In the genomic region with DNA sequence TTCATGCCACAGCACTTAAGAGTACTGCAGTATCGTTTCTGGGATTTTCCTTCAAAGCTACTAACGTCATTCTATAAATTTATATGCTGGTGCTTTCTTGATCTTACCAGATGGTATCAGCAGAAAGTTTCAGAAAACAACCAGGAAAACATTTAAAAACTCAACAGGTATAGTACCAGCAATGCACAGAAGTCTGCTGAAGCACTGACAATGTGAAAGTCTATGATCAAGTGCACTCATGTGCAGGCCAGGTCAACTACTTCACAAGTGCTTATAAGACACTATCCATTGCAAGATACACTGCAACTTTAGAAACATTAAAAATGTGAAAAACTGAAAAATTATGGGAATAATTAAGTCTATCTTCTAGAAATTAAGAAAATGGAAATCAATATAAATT, we compare ENCODE assay signal across 32 cellular contexts.
"Had no signal": no experiment of that assay in that cellular context is flagged by ENCODE, and none has a peak within 500 bp of the region (broad histone marks: within the 10 kb centered on the region; RNA-seq: fewer than 3 reads in every experiment).

No MANE protein-coding gene starts in this region.

- H3K27ac Mint-ChIP-seq: naive thymus-derived CD4-positive, alpha-beta T cell had no signal

- H3K27me3 Mint-ChIP-seq: naive thymus-derived CD4-positive, alpha-beta T cell; natural killer cell treated with Interleukin-12 subunit alpha and Interleukin-12 subunit beta and Interleukin-15 and Interleukin-18, amount 100 ng/mL, for 72 hours; stimulated activated naive CD8-positive, alpha-beta T cell treated with anti-CD3 and anti-CD28 coated beads, Interleukin-15, amount 100 ng/mL, for 72 hours had no signal

- H3K36me3 ChIP-seq: pancreas, prostate gland had no signal

- ATAC-seq: left colon; mucosa of descending colon; naive thymus-derived CD4-positive, alpha-beta T cell; pancreas; right cardiac atrium; sciatic nerve; stimulated activated naive CD8-positive, alpha-beta T cell treated with anti-CD3 and anti-CD28 coated beads, Interleukin-15, amount 100 ng/mL, for 72 hours; upper lobe of right lung had no signal

- H3K36me3 Mint-ChIP-seq: natural killer cell treated with Interleukin-12 subunit alpha and Interleukin-12 subunit beta and Interleukin-15 and Interleukin-18, amount 100 ng/mL, for 72 hours; stimulated activated effector memory CD8-positive, alpha-beta T cell treated with anti-CD3 and anti-CD28 coated beads, Interleukin-12 subunit alpha, Interleukin-12 subunit beta, amount 100 ng/mL, for 72 hours had no signal

- H3K27ac ChIP-seq: left ventricle myocardium inferior, pancreas, prostate gland, skin epidermis, testis, tibial artery, upper lobe of right lung had no signal

- H3K9me3 ChIP-seq: heart left ventricle, left ventricle myocardium inferior, mucosa of descending colon, pancreas, prostate gland, testis, tibial artery, upper lobe of right lung had no signal

- DNase-seq: heart left ventricle; hypothalamus; immature natural killer cell; kidney; left colon; left ventricle myocardium inferior; midbrain; mucosa of descending colon; naive thymus-derived CD4-positive, alpha-beta T cell; nucleus accumbens; pancreas; posterior cingulate gyrus; retina; right cardiac atrium; stimulated activated CD4-positive, alpha-beta T cell treated with anti-CD3 and anti-CD28 coated beads, Interleukin-12 subunit alpha, Interleukin-12 subunit beta, amount 100 ng/mL, for 4 hours; stimulated activated CD4-positive, alpha-beta T cell treated with anti-CD3 and anti-CD28 coated beads, Interleukin-15, amount 100 ng/mL, for 24 hours; stimulated activated CD4-positive, alpha-beta T cell treated with anti-CD3 and anti-CD28 coated beads, Interleukin-2, amount 100 ng/mL, for 24 hours; stimulated activated CD4-positive, alpha-beta T cell treated with anti-CD3 and anti-CD28 coated beads, Interleukin-4, amount 100 ng/mL, for 1 hour; stimulated activated naive CD4-positive, alpha-beta T cell treated with Interleukin-2 at 50 U/mL for 16 hours; stimulated activated naive CD8-positive, alpha-beta T cell treated with anti-CD3 and anti-CD28 coated beads, Interleukin-15, amount 100 ng/mL, for 72 hours; testis; tibial artery; trophoblast cell; upper lobe of right lung had no signal

- H3K4me1 ChIP-seq: prostate gland, testis had no signal

- H3K27me3 ChIP-seq: heart left ventricle, pancreas, testis, tibial artery, upper lobe of right lung had no signal

- FAIRE-seq: urothelium cell line had no signal

- H3K4me1 Mint-ChIP-seq: neural crest cell had no signal

- H3K4me3 ChIP-seq: heart left ventricle, left ventricle myocardium inferior, lung, mucosa of descending colon, pancreas, prostate gland, skin epidermis, testis, tibial artery, upper lobe of right lung had no signal

- H3K4me3 Mint-ChIP-seq: immature natural killer cell; naive thymus-derived CD4-positive, alpha-beta T cell; neural crest cell had no signal

- H3K9me3 Mint-ChIP-seq: immature natural killer cell; naive thymus-derived CD4-positive, alpha-beta T cell; natural killer cell treated with Interleukin-12 subunit alpha and Interleukin-12 subunit beta and Interleukin-15 and Interleukin-18, amount 100 ng/mL, for 72 hours; neural crest cell; stimulated activated effector memory CD8-positive, alpha-beta T cell treated with anti-CD3 and anti-CD28 coated beads, Interleukin-12 subunit alpha, Interleukin-12 subunit beta, amount 100 ng/mL, for 72 hours; stimulated activated naive CD8-positive, alpha-beta T cell treated with anti-CD3 and anti-CD28 coated beads, Interleukin-15, amount 100 ng/mL, for 72 hours had no signal
